ENCODE assay signal across 12 cellular contexts in the genomic region with DNA sequence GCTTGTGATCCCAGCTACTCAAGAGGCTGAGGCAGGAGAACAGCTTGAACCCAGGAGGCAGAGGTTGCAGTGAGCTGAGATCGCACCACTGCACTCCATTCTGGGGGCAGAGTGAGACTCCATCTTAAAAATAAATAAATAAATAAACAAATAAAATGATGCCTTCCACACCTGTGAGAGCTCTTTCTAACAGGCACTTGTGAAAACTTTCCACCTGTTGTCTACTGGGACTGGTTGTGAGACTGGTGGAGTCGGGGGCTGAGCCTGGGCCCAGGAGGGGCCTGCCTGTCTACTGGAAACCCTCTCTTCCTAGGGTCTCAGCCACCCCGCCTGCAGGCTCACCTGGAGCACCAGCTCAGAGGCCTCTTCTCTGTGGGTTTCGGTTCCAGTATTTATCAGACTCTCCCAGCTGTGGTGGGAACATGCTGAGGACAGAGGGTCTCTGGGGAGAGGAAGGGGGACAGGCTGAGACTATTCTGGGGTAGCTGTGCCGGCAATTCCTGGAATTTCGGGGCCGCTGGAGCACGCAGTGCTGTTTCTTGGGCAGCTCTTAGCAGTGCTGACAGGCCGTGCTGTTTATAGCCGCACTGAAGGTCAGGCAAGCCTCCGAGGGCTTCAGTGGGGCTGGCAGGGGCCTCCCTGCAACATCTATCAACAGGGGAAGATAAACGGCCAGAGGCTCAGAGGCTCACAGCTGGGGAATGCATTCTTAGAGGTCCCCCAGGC. TPM values are rescaled to one million over a fixed set of nuclear protein-coding genes. Genes with fewer than 3 reads are reported as not detected.
DNase-seq lines count a peak whose midpoint lies in the region; TF ChIP-seq lines count a peak whose summit lies in the region.
"Had no signal": no experiment of that assay in that cellular context is flagged by ENCODE, and none has a peak within 500 bp of the region (broad histone marks: within the 10 kb centered on the region; RNA-seq: fewer than 3 reads in every experiment).

No MANE protein-coding gene starts in this region.

- H3K4me1 ChIP-seq in OCI-LY7 (ENCODE audit: insufficient read depth, low read length, poor library complexity, severe bottlenecking) = peaks cover 49% of the 10 kb centered on the region
- peaks cover 8 to 36% of the 10 kb centered on the region in 2 donors for H3K4me1 ChIP-seq in muscle layer of duodenum (ENCODE audit: control insufficient read depth in 1 of 2, insufficient read depth in 2 of 2, low read length in 2 of 2)
- peaks cover 17 to 39% of the 10 kb centered on the region in 2 donors for H3K4me1 ChIP-seq in thyroid gland

- H3K36me3 ChIP-seq in OCI-LY7 (ENCODE audit: insufficient read depth, low read length) = no peaks in the 10 kb centered on the region
- H3K36me3 ChIP-seq in muscle layer of duodenum (ENCODE audit: control insufficient read depth in 1 of 2, insufficient read depth in 2 of 2, low read length in 2 of 2) = no peaks in the 10 kb centered on the region
- no peaks in the 10 kb centered on the region for H3K36me3 ChIP-seq in thyroid gland

- 53 to 62% methylated on average over 12 of the region's 12 CpGs for WGBS in thyroid gland, 2 donors

- H3K4me3 ChIP-seq in OCI-LY7 (ENCODE audit: low read depth, low read length, poor library complexity, severe bottlenecking) = no peak overlapping the region
- peak overlapping the region; percentile 15 to 37 for H3K4me3 ChIP-seq in muscle layer of duodenum (ENCODE audit: low read depth in 1 of 2, low read length in 2 of 2)
- no peak overlapping the region for H3K4me3 ChIP-seq in thyroid gland (replicated peaks in 1 of 3)

- H3K4me2 ChIP-seq in OCI-LY7 (ENCODE audit: low read length) = peak overlapping the region; percentile 20; the same call in 1 of the 2 replicates

- no peak for TF ChIP-seq CTCF in OCI-LY7 (conservative IDR thresholded peaks at IDR 0.05; ENCODE audit: low read length)
- no peak for TF ChIP-seq CTCF in thyroid gland (IDR thresholded peaks at IDR 0.05)

- no TSS peak for BruUV-seq in OCI-LY7 (replicated peaks; lab: Mats Ljungman, UMichigan)

- intact Hi-C loops in OCI-LY7 (cut with micrococcal nuclease; ENCODE audit: unreplicated experiment) = loop anchor here (5.0 kb wide), 2 partner anchors 150 to 280 kb away; a partner anchor contains a TSS
- intact Hi-C loops in thyroid gland (cut with DNase I) = no loop called here

- DNase-seq in OCI-LY7 (ENCODE audit: low spot score) = peak; percentile 41
- peak; percentile 15 to 26 for DNase-seq in erythroblast (lab: John Stamatoyannopoulos, UW)
- peak; percentile 11 to 17 for DNase-seq in thyroid gland
- DNase-seq in pons (ENCODE audit: low spot score) = no peak
- no peak for DNase-seq in NCI-H2196 (lab: John Stamatoyannopoulos, UW; ENCODE audit: unreplicated experiment)
- no peak for DNase-seq in HEK293T (ENCODE audit: extremely low spot score)
- no peak for DNase-seq in CD1c-positive myeloid dendritic cell (ENCODE audit: extremely low spot score)
- DNase-seq: COR-L47, NCI-H446 had no signal

- no peaks in the 10 kb centered on the region for H3K9me3 ChIP-seq in OCI-LY7 (ENCODE audit: low read length)
- H3K9me3 ChIP-seq in muscle layer of duodenum (ENCODE audit: control insufficient read depth in 1 of 2, low read length in 2 of 2) = no peaks in the 10 kb centered on the region
- H3K9me3 ChIP-seq in thyroid gland = no peaks in the 10 kb centered on the region

- no peak for TF ChIP-seq POLR2A in erythroblast (IDR thresholded peaks at IDR 0.05; ENCODE audit: low read length)
- no peak for TF ChIP-seq POLR2A in thyroid gland (IDR thresholded peaks at IDR 0.05)

- H3K27me3 ChIP-seq in muscle layer of duodenum (ENCODE audit: low read depth, low read length) (no peaks in the 10 kb centered on the region), thyroid gland (no peaks in the 10 kb centered on the region)

- H3K9me2 ChIP-seq in OCI-LY7 (ENCODE audit: insufficient read depth, low read length) = no peaks in the 10 kb centered on the region

- no peaks in the 10 kb centered on the region for H3K79me2 ChIP-seq in OCI-LY7 (ENCODE audit: insufficient read depth, low read depth, low read length)

- POLR2A ChIA-PET in OCI-LY7 (lab: Charles Lee) = interaction anchor here (0.6 to 1.0 kb wide), 2 partner anchors 145 to 149 kb away, joined by 3 to 5 read pairs; no protein-coding TSS in a partner anchor
- POLR2A ChIA-PET in HEK293T (lab: Yijun Ruan, JAX) = no interaction called here

- CTCF ChIA-PET in OCI-LY7 (lab: Charles Lee; ENCODE audit: unreplicated experiment) (no interaction called here), HEK293T (lab: Yijun Ruan, JAX) (interaction anchor here (0.5 to 1.8 kb wide), 3 partner anchors 11 to 127 kb away, joined by 3 to 7 read pairs (median 4); no protein-coding TSS in a partner anchor)

- H2AFZ ChIP-seq in OCI-LY7 (ENCODE audit: low read length) = no peak overlapping the region

- no peak overlapping the region for H3K27ac ChIP-seq in OCI-LY7 (ENCODE audit: low read depth, low read length, poor library complexity, severe bottlenecking)
- H3K27ac ChIP-seq in muscle layer of duodenum (ENCODE audit: low read length) = no peak overlapping the region
- H3K27ac ChIP-seq in thyroid gland = no peak overlapping the region

- no peaks in the 10 kb centered on the region for H4K20me1 ChIP-seq in OCI-LY7 (ENCODE audit: insufficient read depth, low read length)

TF ChIP-seq in HEK293T, 16 proteins besides CTCF, POLR2A, EP300 and RAD21:
- TF ChIP-seq FOXK2 (IDR thresholded peaks at IDR 0.05) = no peak
- TF ChIP-seq ARNT (IDR thresholded peaks at IDR 0.05) = no peak
- TF ChIP-seq ELF4 (IDR thresholded peaks at IDR 0.05) = no peak
- no peak for TF ChIP-seq CTBP1 (IDR thresholded peaks at IDR 0.05; ENCODE audit: borderline replicate concordance)
- no peak for TF ChIP-seq BHLHE40 (IDR thresholded peaks at IDR 0.05; ENCODE audit: borderline replicate concordance)
- no peak for TF ChIP-seq SP1 (IDR thresholded peaks at IDR 0.05)
- TF ChIP-seq, protein P1, sequence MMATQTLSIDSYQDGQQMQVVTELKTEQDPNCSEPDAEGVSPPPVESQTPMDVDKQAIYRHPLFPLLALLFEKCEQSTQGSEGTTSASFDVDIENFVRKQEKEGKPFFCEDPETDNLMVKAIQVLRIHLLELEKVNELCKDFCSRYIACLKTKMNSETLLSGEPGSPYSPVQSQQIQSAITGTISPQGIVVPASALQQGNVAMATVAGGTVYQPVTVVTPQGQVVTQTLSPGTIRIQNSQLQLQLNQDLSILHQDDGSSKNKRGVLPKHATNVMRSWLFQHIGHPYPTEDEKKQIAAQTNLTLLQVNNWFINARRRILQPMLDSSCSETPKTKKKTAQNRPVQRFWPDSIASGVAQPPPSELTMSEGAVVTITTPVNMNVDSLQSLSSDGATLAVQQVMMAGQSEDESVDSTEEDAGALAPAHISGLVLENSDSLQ (IDR thresholded peaks at IDR 0.05) = no peak

RNA-seq across cellular contexts. Expression of a gene that starts 3.8 kb away (rescaled TPM):
- total RNA-seq in OCI-LY7 (2014; rRNA removed; shearing (Covaris generic)) = not detected in 2 replicates
- total RNA-seq in OCI-LY7 (2022) = 0.08 TPM in 1 of 2 replicates, not detected in the other
- total RNA-seq in thyroid gland = 1 to 10 TPM; 1.5 to 5.5 (median 1.9) TPM
- total RNA-seq: glomerular endothelial cell had no signal

RNA-seq across cellular contexts. Expression of a gene that starts 17.8 kb away (rescaled TPM):
- total RNA-seq in OCI-LY7 (2014; rRNA removed; shearing (Covaris generic)) = not detected in 2 replicates
- not detected in 2 replicates for total RNA-seq in OCI-LY7 (2022)
- total RNA-seq in thyroid gland = under 1 TPM in 1 of 4 donors, not detected in 3; 0.24 TPM
- total RNA-seq: activated T-helper 17 cell treated with anti-CD3 and anti-CD28 coated beads, Interleukin-2, amount 50 U/mL, for 72 hours; glomerular endothelial cell had no signal

Comparison
In these comparisons a context has a peak if more than half of its experiments do, and no peak if none do; other contexts are left out.
1. DNase-seq: peak in OCI-LY7 (single experiment), erythroblast (2 of 2) and thyroid gland (2 of 2); none in pons (single experiment), NCI-H2196 (single experiment), HEK293T (single experiment) and CD1c-positive myeloid dendritic cell (single experiment).
2. H3K4me3 ChIP-seq: peak in muscle layer of duodenum (2 of 2); none in OCI-LY7 (single experiment) and thyroid gland (0 of 3).